27 cellular contexts compared by ENCODE assay signal in the genomic region with DNA sequence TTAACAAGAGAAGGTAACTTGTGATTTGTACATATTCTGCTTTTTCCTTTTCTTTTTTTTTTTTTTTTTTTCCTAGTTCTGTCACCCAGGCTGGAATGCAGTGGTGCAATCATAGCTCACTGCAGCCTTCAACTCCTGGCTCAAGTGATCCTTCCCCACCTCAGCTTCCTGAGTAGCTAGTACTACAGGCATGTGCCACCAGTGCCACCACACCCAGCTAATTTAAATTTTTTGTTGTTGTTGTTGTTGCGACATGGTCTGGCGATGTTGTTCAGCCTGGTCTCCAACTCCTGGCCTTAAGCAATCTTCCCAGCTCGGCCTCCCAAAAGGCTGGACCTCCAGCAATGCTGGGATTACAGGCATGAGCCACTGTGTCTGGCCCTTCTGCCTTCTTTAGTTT. TPM values are rescaled to one million over a fixed set of nuclear protein-coding genes. Genes with fewer than 3 reads are reported as not detected.
"Had no signal": no experiment of that assay in that cellular context is flagged by ENCODE, and none has a peak within 500 bp of the region (broad histone marks: within the 10 kb centered on the region; RNA-seq: fewer than 3 reads in every experiment).

No MANE protein-coding gene starts in this region.

- H3K9me3 Mint-ChIP-seq: brain, WTC11 had no signal

- H3K27ac ChIP-seq: cardiac muscle cell, SK-N-MC had no signal

- H3K4me3 ChIP-seq: cardiac muscle cell, SK-N-MC had no signal

- H3K27ac Mint-ChIP-seq: activated CD8-positive, alpha-beta T cell treated with anti-CD3 and anti-CD28 coated beads, Interleukin-2, amount 10 ng/mL, durations not matched to agents 7 days and 5 days; activated naive CD4-positive, alpha-beta T cell treated with anti-CD3 and anti-CD28 coated beads, Interleukin-2, amount 50 U/mL, for 24 hours; brain; T-cell; WTC11 had no signal

- H3K36me3 ChIP-seq: cardiac muscle cell had no signal

- H3K4me3 Mint-ChIP-seq: activated CD8-positive, alpha-beta T cell treated with anti-CD3 and anti-CD28 coated beads, Interleukin-2, amount 10 ng/mL, durations not matched to agents 7 days and 5 days; activated naive CD4-positive, alpha-beta T cell treated with anti-CD3 and anti-CD28 coated beads, Interleukin-2, amount 50 U/mL, for 24 hours; T-cell had no signal

- ATAC-seq: activated CD8-positive, alpha-beta T cell treated with anti-CD3 and anti-CD28 coated beads, Interleukin-2, amount 10 ng/mL, durations not matched to agents 7 days and 5 days; Panc1; Right ventricle myocardium inferior; T-cell had no signal

- H3K36me3 Mint-ChIP-seq: activated naive CD4-positive, alpha-beta T cell treated with anti-CD3 and anti-CD28 coated beads, Interleukin-2, amount 50 U/mL, for 24 hours; brain; T-cell; WTC11 had no signal

- H3K4me1 Mint-ChIP-seq: activated naive CD4-positive, alpha-beta T cell treated with anti-CD3 and anti-CD28 coated beads, Interleukin-2, amount 50 U/mL, for 24 hours had no signal

- DNase-seq: activated CD4-positive, alpha-beta T cell treated with anti-CD3 and anti-CD28 coated beads for 48 hours; activated CD4-positive, alpha-beta T cell treated with anti-CD3 and anti-CD28 coated beads, Interleukin-2, amount 50 U/mL, for 4 hours; activated CD4-positive, CD25-positive, alpha-beta regulatory T cell treated with anti-CD3 and anti-CD28 coated beads, Interleukin-2, amount 50 U/mL, for 72 hours; activated CD8-positive, alpha-beta memory T cell treated with anti-CD3 and anti-CD28 coated beads, Interleukin-2, amount 50 U/mL, for 48 hours; activated CD8-positive, alpha-beta T cell treated with anti-CD3 and anti-CD28 coated beads, Interleukin-2, amount 10 ng/mL, durations not matched to agents 7 days and 5 days; activated T-cell treated with anti-CD3 and anti-CD28 coated beads, Interleukin-2, amount 50 U/mL, for 1 hour; amniotic stem cell; Kasumi-1; KBM-7; NCI-H1092; NCI-H1930; NCI-H2171; NCI-H2227 treated with DMSO at 0.1 percent for 48 hours; NCI-H446 treated with DMSO at 0.1 percent for 48 hours; NCI-H524 treated with DMSO at 0.1 percent for 48 hours; NCI-H774; RPMI8226; T-cell had no signal

RNA-seq across cellular contexts. Expression of a gene that starts 1.5 kb away (rescaled TPM):
- total RNA-seq: activated CD8-positive, alpha-beta T cell treated with anti-CD3 and anti-CD28 coated beads, Interleukin-2, amount 10 ng/mL, durations not matched to agents 7 days and 5 days; cardiac muscle cell; OCI-LY7; Right ventricle myocardium inferior; T-cell; T-helper 2 cell treated with Interferon-gamma antibody and Interleukin-4, amounts not matched to agents 100 ng/mL and 5 ng/mL, for 36 hours had no signal
- polyA plus RNA-seq: cardiac muscle cell had no signal
